8 cellular contexts compared by ENCODE assay signal in the genomic region with DNA sequence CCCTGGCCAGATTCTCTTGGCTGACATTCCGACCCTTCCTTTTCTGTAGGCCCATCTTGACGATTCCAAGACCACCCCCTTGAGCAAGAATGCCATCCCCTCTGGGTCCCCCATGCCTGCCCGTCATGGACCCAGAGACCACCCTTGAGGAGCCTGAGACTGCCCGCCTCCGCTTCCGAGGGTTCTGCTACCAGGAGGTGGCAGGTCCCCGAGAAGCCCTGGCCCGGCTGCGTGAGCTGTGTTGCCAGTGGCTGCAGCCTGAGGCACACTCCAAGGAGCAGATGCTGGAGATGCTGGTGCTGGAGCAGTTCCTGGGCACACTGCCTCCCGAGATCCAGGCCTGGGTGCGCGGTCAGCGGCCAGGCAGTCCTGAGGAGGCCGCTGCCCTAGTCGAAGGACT. TPM values are rescaled to one million over a fixed set of nuclear protein-coding genes. Genes with fewer than 3 reads are reported as not detected.
DNase-seq lines count a peak whose midpoint lies in the region; ATAC-seq, FAIRE-seq and TF ChIP-seq lines count a peak whose summit lies in the region.

No MANE protein-coding gene starts in this region.

- no peaks in the 10 kb centered on the region for H3K9me3 Mint-ChIP-seq in naive thymus-derived CD8-positive, alpha-beta T cell

- no peak for TF ChIP-seq CTCF in 22Rv1 (IDR thresholded peaks at IDR 0.05)
- TF ChIP-seq CTCF in coronary artery (IDR thresholded peaks at IDR 0.05) = no peak

- H3K4me3 ChIP-seq in Jurkat, Clone E6-1 (ENCODE audit: low read length) = peak overlapping the region; percentile 83
- H3K4me3 ChIP-seq in coronary artery = peak overlapping the region; percentile 75

- no peak for FAIRE-seq in GM12891 (lab: Jason Lieb, UNC)

- peak overlapping the region; percentile 94 to 100 (median 99) for H3K27ac Mint-ChIP-seq in naive thymus-derived CD8-positive, alpha-beta T cell

- peak overlapping the region; percentile 88 to 99 (median 96) for H3K4me3 Mint-ChIP-seq in naive thymus-derived CD8-positive, alpha-beta T cell

- no peak for TF ChIP-seq POLR2A in GM12891 (IDR thresholded peaks at IDR 0.05; ENCODE audit: low read depth, low read length)

- no peaks in the 10 kb centered on the region for H3K27me3 Mint-ChIP-seq in naive thymus-derived CD8-positive, alpha-beta T cell

- DNase-seq in Jurkat, Clone E6-1 (ENCODE audit: low read depth, low spot score) = no peak
- DNase-seq in coronary artery (ENCODE audit: low spot score) = no peak
- no peak for DNase-seq in naive thymus-derived CD8-positive, alpha-beta T cell
- no peak for DNase-seq in H4 (ENCODE audit: low spot score)
- DNase-seq in SW 1271 (lab: John Stamatoyannopoulos, UW) = no peak
- DNase-seq in GM12891 (ENCODE audit: insufficient read length, low spot score) = no peak

- POLR2A ChIA-PET in naive thymus-derived CD8-positive, alpha-beta T cell (lab: Charles Lee) = interaction anchor here (0.5 to 1.2 kb wide), 5 partner anchors 12 to 74 kb away, joined by 4 read pairs; a partner anchor contains a TSS

- peaks cover 0 to 17% (median 0%) of the 10 kb centered on the region in 3 donors for H3K36me3 Mint-ChIP-seq in naive thymus-derived CD8-positive, alpha-beta T cell

- peaks cover 7 to 22% (median 13%) of the 10 kb centered on the region in 4 donors for H3K4me1 Mint-ChIP-seq in naive thymus-derived CD8-positive, alpha-beta T cell

- ATAC-seq in naive thymus-derived CD8-positive, alpha-beta T cell = no peak
- no peak for ATAC-seq in HG03196 (IDR thresholded peaks at IDR 0.05; ENCODE audit: unreplicated experiment)

- H3K27ac ChIP-seq in 22Rv1 (peak overlapping the region; percentile 98), coronary artery (peak overlapping the region; percentile 64 to 93)

TF ChIP-seq in GM12891, 5 proteins besides CTCF, POLR2A, EP300 and RAD21:
- TF ChIP-seq PAX5 (IDR thresholded peaks at IDR 0.05; ENCODE audit: insufficient read depth, low read length, severe bottlenecking) (no peak), SPI1 (IDR thresholded peaks at IDR 0.05; ENCODE audit: low read depth, low read length) (no peak), POU2F2 (IDR thresholded peaks at IDR 0.05; ENCODE audit: low read depth, low read length) (no peak), TAF1 (IDR thresholded peaks at IDR 0.05; ENCODE audit: low read depth, low read length) (no peak), POLR2AphosphoS5 (IDR thresholded peaks at IDR 0.05; ENCODE audit: low read depth, low read length) (no peak)

RNA-seq across cellular contexts. Expression of a gene that starts 1.0 kb away (rescaled TPM):
- 10.8 TPM for polyA plus RNA-seq in Jurkat, Clone E6-1 (2012; ENCODE audit: insufficient read depth, insufficient read length)
- 10 to 100 TPM; 18.7 to 20.4 TPM for total RNA-seq in naive thymus-derived CD8-positive, alpha-beta T cell
- 1 to 10 TPM; 1.6 to 2.7 (median 2.4) TPM for polyA plus RNA-seq in naive thymus-derived CD8-positive, alpha-beta T cell
- 9.8 and 14.7 TPM in 2 replicates for total RNA-seq in H4 (2014; rRNA removed; shearing (Covaris generic))
- polyA plus RNA-seq in GM12891 (2012; ENCODE audit: low read depth, missing spikeins) = 6.1 TPM

RNA-seq across cellular contexts. Expression of a gene that starts 10.2 kb away (rescaled TPM):
- polyA plus RNA-seq in Jurkat, Clone E6-1 (2012; ENCODE audit: insufficient read depth, insufficient read length) = 5.7 TPM
- total RNA-seq in naive thymus-derived CD8-positive, alpha-beta T cell = 10 to 100 TPM; 24.8 to 28.0 TPM
- 10 to 100 TPM in 2 of 3 donors, 1 to 10 TPM in 1; 8.3 to 16.2 (median 12.8) TPM for polyA plus RNA-seq in naive thymus-derived CD8-positive, alpha-beta T cell
- total RNA-seq in H4 (2014; rRNA removed; shearing (Covaris generic)) = 7.1 and 10.1 TPM in 2 replicates
- 5.8 TPM for polyA plus RNA-seq in GM12891 (2012; ENCODE audit: low read depth, missing spikeins)

RNA-seq across cellular contexts. Expression of a gene that starts 25.7 kb away (rescaled TPM):
- polyA plus RNA-seq in Jurkat, Clone E6-1 (2012; ENCODE audit: insufficient read depth, insufficient read length) = 8.6 TPM
- total RNA-seq in naive thymus-derived CD8-positive, alpha-beta T cell = 10 to 100 TPM; 11.4 to 12.9 TPM
- 1 to 10 TPM; 1.4 to 2.6 (median 1.8) TPM for polyA plus RNA-seq in naive thymus-derived CD8-positive, alpha-beta T cell
- total RNA-seq in H4 (2014; rRNA removed; shearing (Covaris generic)) = 3.3 and 6.7 TPM in 2 replicates
- 3.0 TPM for polyA plus RNA-seq in GM12891 (2012; ENCODE audit: low read depth, missing spikeins)

RNA-seq across cellular contexts. Expression of a gene that starts 34.7 kb away (rescaled TPM):
- 32.6 TPM for polyA plus RNA-seq in Jurkat, Clone E6-1 (2012; ENCODE audit: insufficient read depth, insufficient read length)
- total RNA-seq in naive thymus-derived CD8-positive, alpha-beta T cell = 10 to 100 TPM; 16.6 to 19.9 TPM
- 10 to 100 TPM; 24.5 to 39.2 (median 31.1) TPM for polyA plus RNA-seq in naive thymus-derived CD8-positive, alpha-beta T cell
- 18.1 and 19.7 TPM in 2 replicates for total RNA-seq in H4 (2014; rRNA removed; shearing (Covaris generic))
- 23.9 TPM for polyA plus RNA-seq in GM12891 (2012; ENCODE audit: low read depth, missing spikeins)

RNA-seq across cellular contexts. Expression of a gene that starts 37.2 kb away (rescaled TPM):
- not detected for polyA plus RNA-seq in Jurkat, Clone E6-1 (2012; ENCODE audit: insufficient read depth, insufficient read length)
- 10 to 100 TPM in 1 of 2 experiments, 1 to 10 TPM in 1; 10.0 to 10.6 TPM for total RNA-seq in naive thymus-derived CD8-positive, alpha-beta T cell
- polyA plus RNA-seq in naive thymus-derived CD8-positive, alpha-beta T cell = 1 to 10 TPM; 1.0 to 3.1 (median 2.0) TPM
- total RNA-seq in H4 (2014; rRNA removed; shearing (Covaris generic)) = 4.0 and 6.4 TPM in 2 replicates
- polyA plus RNA-seq in GM12891 (2012; ENCODE audit: low read depth, missing spikeins) = 0.81 TPM
